In the genomic region with DNA sequence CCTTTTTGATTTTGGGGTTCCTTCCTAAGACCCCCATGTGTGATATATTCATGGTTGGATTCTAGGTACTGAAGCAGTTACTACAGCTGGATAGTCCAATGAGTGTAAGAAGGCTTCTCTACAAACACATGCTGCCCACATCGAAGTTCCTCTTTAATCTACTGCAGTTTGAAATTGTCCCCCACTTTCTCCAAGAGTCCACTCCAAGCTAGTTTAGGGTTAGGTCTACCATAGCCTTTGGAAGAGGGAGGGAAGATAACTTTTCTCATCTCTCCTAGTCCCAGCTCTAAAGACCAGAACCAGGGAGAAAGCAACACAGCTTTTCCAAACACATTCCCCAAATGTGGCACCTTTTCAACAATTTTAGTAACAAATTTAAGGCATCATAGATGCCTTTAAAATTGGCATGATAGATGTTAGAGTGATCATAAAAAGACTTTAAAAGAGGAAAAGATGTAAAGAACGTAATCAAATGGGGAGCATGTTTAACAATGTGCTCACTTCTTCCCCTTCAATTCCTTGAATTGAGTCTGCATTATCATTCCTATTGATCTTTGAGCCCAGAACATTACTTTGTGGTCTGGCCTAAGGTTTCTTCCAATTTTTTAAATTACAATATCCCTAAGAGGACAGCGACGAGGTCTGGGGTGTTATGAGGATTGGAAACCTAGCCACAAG, we compare ENCODE assay signal across 1 cellular context.
TF ChIP-seq lines count a peak whose summit lies in the region.

No MANE protein-coding gene starts in this region.

TF ChIP-seq in K562, 482 proteins besides CTCF, POLR2A, EP300 and RAD21 (continued from another document and continues in another):
- TF ChIP-seq, protein P1, sequence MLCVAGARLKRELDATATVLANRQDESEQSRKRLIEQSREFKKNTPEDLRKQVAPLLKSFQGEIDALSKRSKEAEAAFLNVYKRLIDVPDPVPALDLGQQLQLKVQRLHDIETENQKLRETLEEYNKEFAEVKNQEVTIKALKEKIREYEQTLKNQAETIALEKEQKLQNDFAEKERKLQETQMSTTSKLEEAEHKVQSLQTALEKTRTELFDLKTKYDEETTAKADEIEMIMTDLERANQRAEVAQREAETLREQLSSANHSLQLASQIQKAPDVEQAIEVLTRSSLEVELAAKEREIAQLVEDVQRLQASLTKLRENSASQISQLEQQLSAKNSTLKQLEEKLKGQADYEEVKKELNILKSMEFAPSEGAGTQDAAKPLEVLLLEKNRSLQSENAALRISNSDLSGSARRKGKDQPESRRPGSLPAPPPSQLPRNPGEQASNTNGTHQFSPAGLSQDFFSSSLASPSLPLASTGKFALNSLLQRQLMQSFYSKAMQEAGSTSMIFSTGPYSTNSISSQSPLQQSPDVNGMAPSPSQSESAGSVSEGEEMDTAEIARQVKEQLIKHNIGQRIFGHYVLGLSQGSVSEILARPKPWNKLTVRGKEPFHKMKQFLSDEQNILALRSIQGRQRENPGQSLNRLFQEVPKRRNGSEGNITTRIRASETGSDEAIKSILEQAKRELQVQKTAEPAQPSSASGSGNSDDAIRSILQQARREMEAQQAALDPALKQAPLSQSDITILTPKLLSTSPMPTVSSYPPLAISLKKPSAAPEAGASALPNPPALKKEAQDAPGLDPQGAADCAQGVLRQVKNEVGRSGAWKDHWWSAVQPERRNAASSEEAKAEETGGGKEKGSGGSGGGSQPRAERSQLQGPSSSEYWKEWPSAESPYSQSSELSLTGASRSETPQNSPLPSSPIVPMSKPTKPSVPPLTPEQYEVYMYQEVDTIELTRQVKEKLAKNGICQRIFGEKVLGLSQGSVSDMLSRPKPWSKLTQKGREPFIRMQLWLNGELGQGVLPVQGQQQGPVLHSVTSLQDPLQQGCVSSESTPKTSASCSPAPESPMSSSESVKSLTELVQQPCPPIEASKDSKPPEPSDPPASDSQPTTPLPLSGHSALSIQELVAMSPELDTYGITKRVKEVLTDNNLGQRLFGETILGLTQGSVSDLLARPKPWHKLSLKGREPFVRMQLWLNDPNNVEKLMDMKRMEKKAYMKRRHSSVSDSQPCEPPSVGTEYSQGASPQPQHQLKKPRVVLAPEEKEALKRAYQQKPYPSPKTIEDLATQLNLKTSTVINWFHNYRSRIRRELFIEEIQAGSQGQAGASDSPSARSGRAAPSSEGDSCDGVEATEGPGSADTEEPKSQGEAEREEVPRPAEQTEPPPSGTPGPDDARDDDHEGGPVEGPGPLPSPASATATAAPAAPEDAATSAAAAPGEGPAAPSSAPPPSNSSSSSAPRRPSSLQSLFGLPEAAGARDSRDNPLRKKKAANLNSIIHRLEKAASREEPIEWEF (CRISPR knock-in tag; IDR thresholded peaks at IDR 0.05), result 0 out of 2 replicates have a peak, but pooled peaks have one; percentile 56
- TF ChIP-seq ZBTB1 (CRISPR knock-in tag; IDR thresholded peaks at IDR 0.05; ENCODE audit: borderline replicate concordance, low read depth), result no peak
- TF ChIP-seq MAZ (CRISPR knock-in tag; conservative IDR thresholded peaks at IDR 0.05 in 1 of 2, IDR thresholded peaks at IDR 0.05 in 1 of 2), result 0 out of 4 replicates have a peak, but pooled peaks of 1 of the 2 experiments have one; percentile 3
- no peak for TF ChIP-seq CHCHD3 (CRISPR knock-in tag; IDR thresholded peaks at IDR 0.05)
- no peak for TF ChIP-seq NR2C2 (CRISPR knock-in tag; IDR thresholded peaks at IDR 0.05)
- no peak for TF ChIP-seq NR2C2 (tag; IDR thresholded peaks at IDR 0.05)
- TF ChIP-seq, protein P2, sequence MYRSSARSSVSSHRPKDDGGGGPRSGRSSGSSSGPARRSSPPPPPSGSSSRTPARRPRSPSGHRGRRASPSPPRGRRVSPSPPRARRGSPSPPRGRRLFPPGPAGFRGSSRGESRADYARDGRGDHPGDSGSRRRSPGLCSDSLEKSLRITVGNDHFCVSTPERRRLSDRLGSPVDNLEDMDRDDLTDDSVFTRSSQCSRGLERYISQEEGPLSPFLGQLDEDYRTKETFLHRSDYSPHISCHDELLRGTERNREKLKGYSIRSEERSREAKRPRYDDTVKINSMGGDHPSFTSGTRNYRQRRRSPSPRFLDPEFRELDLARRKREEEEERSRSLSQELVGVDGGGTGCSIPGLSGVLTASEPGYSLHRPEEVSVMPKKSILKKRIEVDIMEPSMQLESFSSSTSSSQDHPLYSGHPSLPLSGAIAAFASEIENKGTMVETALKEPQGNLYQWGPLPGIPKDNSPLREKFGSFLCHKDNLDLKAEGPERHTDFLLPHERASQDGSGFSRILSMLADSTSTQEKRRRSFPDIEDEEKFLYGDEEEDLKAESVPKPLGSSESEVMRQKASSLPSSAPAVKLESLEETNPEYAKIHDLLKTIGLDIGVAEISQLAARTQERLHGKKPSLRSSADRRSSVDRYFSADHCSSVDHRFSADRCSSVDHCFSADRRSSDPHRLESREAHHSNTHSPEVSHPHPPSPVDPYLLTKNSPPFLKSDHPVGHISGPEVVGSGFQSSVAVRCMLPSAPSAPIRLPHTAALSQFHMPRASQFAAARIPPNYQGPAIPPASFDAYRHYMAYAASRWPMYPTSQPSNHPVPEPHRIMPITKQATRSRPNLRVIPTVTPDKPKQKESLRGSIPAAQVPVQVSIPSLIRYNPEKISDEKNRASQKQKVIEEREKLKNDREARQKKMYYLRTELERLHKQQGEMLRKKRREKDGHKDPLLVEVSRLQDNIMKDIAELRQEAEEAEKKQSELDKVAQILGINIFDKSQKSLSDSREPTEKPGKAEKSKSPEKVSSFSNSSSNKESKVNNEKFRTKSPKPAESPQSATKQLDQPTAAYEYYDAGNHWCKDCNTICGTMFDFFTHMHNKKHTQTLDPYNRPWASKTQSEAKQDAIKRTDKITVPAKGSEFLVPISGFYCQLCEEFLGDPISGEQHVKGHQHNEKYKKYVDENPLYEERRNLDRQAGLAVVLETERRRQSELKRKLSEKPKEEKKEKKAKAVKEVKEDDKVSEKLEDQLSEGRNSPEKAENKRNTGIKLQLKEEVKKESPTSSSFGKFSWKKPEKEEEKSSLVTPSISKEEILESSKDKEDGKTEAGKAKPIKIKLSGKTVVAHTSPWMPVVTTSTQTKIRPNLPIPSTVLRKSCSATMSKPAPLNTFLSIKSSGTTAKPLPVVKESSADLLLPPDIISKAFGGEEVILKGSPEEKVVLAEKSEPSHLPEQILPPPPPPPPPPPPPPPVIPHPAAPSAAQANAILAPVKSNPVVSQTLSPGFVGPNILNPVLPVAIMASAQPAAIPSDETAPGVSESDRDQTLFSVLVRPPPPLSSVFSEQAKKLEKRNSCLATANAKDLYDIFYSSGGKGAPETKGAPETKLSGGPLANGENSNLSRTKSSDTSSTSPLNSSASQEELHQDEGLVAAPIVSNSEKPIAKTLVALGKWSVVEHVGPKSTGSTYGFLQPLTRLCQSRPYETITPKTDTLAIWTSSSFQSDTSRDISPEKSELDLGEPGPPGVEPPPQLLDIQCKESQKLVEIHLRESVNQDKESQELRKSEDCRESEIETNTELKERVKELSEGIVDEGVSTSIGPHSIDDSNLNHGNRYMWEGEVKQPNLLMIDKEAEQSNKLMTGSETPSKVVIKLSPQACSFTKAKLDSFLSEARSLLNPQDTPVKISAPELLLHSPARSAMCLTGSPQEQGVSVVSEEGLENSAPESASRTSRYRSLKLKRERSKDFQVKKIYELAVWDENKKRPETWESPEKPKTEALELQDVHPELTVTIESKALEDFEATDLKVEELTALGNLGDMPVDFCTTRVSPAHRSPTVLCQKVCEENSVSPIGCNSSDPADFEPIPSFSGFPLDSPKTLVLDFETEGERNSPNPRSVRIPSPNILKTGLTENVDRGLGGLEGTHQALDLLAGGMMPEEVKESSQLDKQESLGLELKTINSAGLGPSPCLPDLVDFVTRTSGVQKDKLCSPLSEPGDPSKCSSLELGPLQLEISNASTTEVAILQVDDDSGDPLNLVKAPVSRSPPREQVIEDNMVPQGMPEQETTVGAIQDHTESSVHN (IDR thresholded peaks at IDR 0.05; ENCODE audit: borderline replicate concordance in 1 of 2, low read depth in 1 of 2), result peak in 1 of 2 experiments; percentile 32; a peak in 1 of 4 replicates
- TF ChIP-seq, protein P3, sequence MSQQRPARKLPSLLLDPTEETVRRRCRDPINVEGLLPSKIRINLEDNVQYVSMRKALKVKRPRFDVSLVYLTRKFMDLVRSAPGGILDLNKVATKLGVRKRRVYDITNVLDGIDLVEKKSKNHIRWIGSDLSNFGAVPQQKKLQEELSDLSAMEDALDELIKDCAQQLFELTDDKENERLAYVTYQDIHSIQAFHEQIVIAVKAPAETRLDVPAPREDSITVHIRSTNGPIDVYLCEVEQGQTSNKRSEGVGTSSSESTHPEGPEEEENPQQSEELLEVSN (IDR thresholded peaks at IDR 0.05; ENCODE audit: borderline replicate concordance in 1 of 2, extremely low read depth in 1 of 2, insufficient read depth in 1 of 2, insufficient read length in 1 of 2, low read depth in 1 of 2, low read length in 1 of 2, poor library complexity in 1 of 2, severe bottlenecking in 1 of 2), result peak in 1 of 2 experiments; percentile 27
- no peak for TF ChIP-seq WHSC1 (IDR thresholded peaks at IDR 0.05; ENCODE audit: low read length)
- no peak for TF ChIP-seq CHD2 (IDR thresholded peaks at IDR 0.05; ENCODE audit: low read depth, low read length)
- TF ChIP-seq CEBPG (CRISPR knock-in tag; IDR thresholded peaks at IDR 0.05), result no peak
- 0 out of 4 replicates have a peak, but pooled peaks of 1 of the 2 experiments have one; percentile 8 for TF ChIP-seq CEBPG (tag; conservative IDR thresholded peaks at IDR 0.05 in 1 of 2, IDR thresholded peaks at IDR 0.05 in 1 of 2)
- no peak for TF ChIP-seq EHMT2 (IDR thresholded peaks at IDR 0.05)
- TF ChIP-seq SMAD4 (CRISPR knock-in tag; conservative IDR thresholded peaks at IDR 0.05), result peak; percentile 12; the same call in 1 of the 2 replicates
- TF ChIP-seq KAT8 (IDR thresholded peaks at IDR 0.05; ENCODE audit: low read depth), result no peak
- 0 out of 4 replicates have a peak, but pooled peaks of 1 of the 2 experiments have one; percentile 52 for TF ChIP-seq ARNT (IDR thresholded peaks at IDR 0.05)
- TF ChIP-seq MYC (IDR thresholded peaks at IDR 0.05; ENCODE audit: low read depth, low read length), result peak; percentile 29; the same call in 1 of the 2 replicates
- no peak for TF ChIP-seq MYC (CRISPR knock-in tag; IDR thresholded peaks at IDR 0.05; ENCODE audit: borderline replicate concordance, low read depth)
- TF ChIP-seq, protein P4, sequence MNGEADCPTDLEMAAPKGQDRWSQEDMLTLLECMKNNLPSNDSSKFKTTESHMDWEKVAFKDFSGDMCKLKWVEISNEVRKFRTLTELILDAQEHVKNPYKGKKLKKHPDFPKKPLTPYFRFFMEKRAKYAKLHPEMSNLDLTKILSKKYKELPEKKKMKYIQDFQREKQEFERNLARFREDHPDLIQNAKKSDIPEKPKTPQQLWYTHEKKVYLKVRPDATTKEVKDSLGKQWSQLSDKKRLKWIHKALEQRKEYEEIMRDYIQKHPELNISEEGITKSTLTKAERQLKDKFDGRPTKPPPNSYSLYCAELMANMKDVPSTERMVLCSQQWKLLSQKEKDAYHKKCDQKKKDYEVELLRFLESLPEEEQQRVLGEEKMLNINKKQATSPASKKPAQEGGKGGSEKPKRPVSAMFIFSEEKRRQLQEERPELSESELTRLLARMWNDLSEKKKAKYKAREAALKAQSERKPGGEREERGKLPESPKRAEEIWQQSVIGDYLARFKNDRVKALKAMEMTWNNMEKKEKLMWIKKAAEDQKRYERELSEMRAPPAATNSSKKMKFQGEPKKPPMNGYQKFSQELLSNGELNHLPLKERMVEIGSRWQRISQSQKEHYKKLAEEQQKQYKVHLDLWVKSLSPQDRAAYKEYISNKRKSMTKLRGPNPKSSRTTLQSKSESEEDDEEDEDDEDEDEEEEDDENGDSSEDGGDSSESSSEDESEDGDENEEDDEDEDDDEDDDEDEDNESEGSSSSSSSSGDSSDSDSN (IDR thresholded peaks at IDR 0.05; ENCODE audit: borderline replicate concordance in 1 of 2, low read depth in 2 of 2, low read length in 2 of 2), result no peak
- TF ChIP-seq STAT5A (IDR thresholded peaks at IDR 0.05; ENCODE audit: borderline replicate concordance, low read length), result 0 out of 2 replicates have a peak, but pooled peaks have one; percentile 0
- peak; percentile 58 for TF ChIP-seq L3MBTL2 (IDR thresholded peaks at IDR 0.05)
- TF ChIP-seq POU5F1 (IDR thresholded peaks at IDR 0.05; ENCODE audit: borderline replicate concordance, low read depth, low read length, partially characterized antibody), result no peak
- TF ChIP-seq, protein P5, sequence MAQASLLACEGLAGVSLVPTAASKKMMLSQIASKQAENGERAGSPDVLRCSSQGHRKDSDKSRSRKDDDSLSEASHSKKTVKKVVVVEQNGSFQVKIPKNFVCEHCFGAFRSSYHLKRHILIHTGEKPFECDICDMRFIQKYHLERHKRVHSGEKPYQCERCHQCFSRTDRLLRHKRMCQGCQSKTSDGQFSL (CRISPR knock-in tag; IDR thresholded peaks at IDR 0.05), result no peak
- TF ChIP-seq, protein P5 (tag; IDR thresholded peaks at IDR 0.05), result no peak
